In genomic region chr17:50146927-50147640, GRCh38 we compare ENCODE assay signal across 8 cellular contexts. TPM values are rescaled to one million over a fixed set of nuclear protein-coding genes. Genes with fewer than 3 reads are reported as not detected.
DNase-seq lines count a peak whose midpoint lies in the region; ATAC-seq and FAIRE-seq lines count a peak whose summit lies in the region.

No MANE protein-coding gene starts in this region.

- peaks cover 66% of the 10 kb centered on the region for H3K36me3 Mint-ChIP-seq in activated T-helper 2 cell treated with anti-CD3 and anti-CD28 coated beads, Interferon-gamma antibody, Interleukin-2, Interleukin-4, amounts not matched to agents 10 μg/mL and 5 μg/mL and 100 μg/mL, durations not matched to agents 14 hours and 24 hours and 36 hours (ENCODE audit: low read depth)

- H3K9me3 Mint-ChIP-seq in activated T-helper 2 cell treated with anti-CD3 and anti-CD28 coated beads, Interferon-gamma antibody, Interleukin-2, Interleukin-4, amounts not matched to agents 10 μg/mL and 5 μg/mL and 100 μg/mL, durations not matched to agents 14 hours and 24 hours and 36 hours = no peaks in the 10 kb centered on the region

- H3K4me1 ChIP-seq in iPS-15b (ENCODE audit: control insufficient read depth, insufficient read depth, low read length) = peaks cover 5% of the 10 kb centered on the region

- no peaks in the 10 kb centered on the region for H3K27me3 Mint-ChIP-seq in activated T-helper 2 cell treated with anti-CD3 and anti-CD28 coated beads, Interferon-gamma antibody, Interleukin-2, Interleukin-4, amounts not matched to agents 10 μg/mL and 5 μg/mL and 100 μg/mL, durations not matched to agents 14 hours and 24 hours and 36 hours (ENCODE audit: low read depth)

- H3K9ac ChIP-seq in iPS-15b (ENCODE audit: low read depth, low read length) = no peak overlapping the region

- peak overlapping the region; percentile 88 for H3K27ac Mint-ChIP-seq in activated T-helper 2 cell treated with anti-CD3 and anti-CD28 coated beads, Interferon-gamma antibody, Interleukin-2, Interleukin-4, amounts not matched to agents 10 μg/mL and 5 μg/mL and 100 μg/mL, durations not matched to agents 14 hours and 24 hours and 36 hours

- peak overlapping the region; percentile 54 for H3K4me3 ChIP-seq in iPS-15b (ENCODE audit: low read depth, low read length)

- intact Hi-C loops in activated T-helper 2 cell treated with anti-CD3 and anti-CD28 coated beads, Interferon-gamma antibody, Interleukin-2, Interleukin-4, amounts not matched to agents 10 μg/mL and 5 μg/mL and 100 μg/mL, durations not matched to agents 14 hours and 24 hours and 36 hours (cut with micrococcal nuclease) = no loop called here

- peaks cover 18% of the 10 kb centered on the region for H3K36me3 ChIP-seq in iPS-15b (ENCODE audit: control insufficient read depth, insufficient read depth, low read length)

- FAIRE-seq in GM19239 (lab: Jason Lieb, UNC) = peak; percentile 70

- peaks cover 3% of the 10 kb centered on the region for H3K27me3 ChIP-seq in iPS-15b (ENCODE audit: control insufficient read depth, insufficient read depth, low read length)

- no peaks in the 10 kb centered on the region for H3K9me3 ChIP-seq in iPS-15b (ENCODE audit: control insufficient read depth, insufficient read depth, low read length)

- H3K4me1 Mint-ChIP-seq in activated T-helper 2 cell treated with anti-CD3 and anti-CD28 coated beads, Interferon-gamma antibody, Interleukin-2, Interleukin-4, amounts not matched to agents 10 μg/mL and 5 μg/mL and 100 μg/mL, durations not matched to agents 14 hours and 24 hours and 36 hours (ENCODE audit: low read depth) = peaks cover 51% of the 10 kb centered on the region

- DNase-seq in GM19239 (ENCODE audit: insufficient read length, low spot score) (no peak), NCI-H2107 treated with DMSO at 0.1 percent for 48 hours (lab: John Stamatoyannopoulos, UW; ENCODE audit: unreplicated experiment) (no peak), NCI-H2171 (lab: John Stamatoyannopoulos, UW) (no peak)
- no peak for DNase-seq in activated T-helper 2 cell treated with anti-CD3 and anti-CD28 coated beads, Interferon-gamma antibody, Interleukin-2, Interleukin-4, amounts not matched to agents 10 μg/mL and 5 μg/mL and 100 μg/mL, durations not matched to agents 14 hours and 24 hours and 36 hours (ENCODE audit: low spot score)
- peak; percentile 35 for DNase-seq in stimulated activated naive CD8-positive, alpha-beta T cell treated with anti-CD3 and anti-CD28 coated beads, Interleukin-15, Interleukin-2, amounts not matched to agents 100 U/mL and 50 U/mL, for 24 hours
- DNase-seq in central memory CD4-positive, alpha-beta T cell = no peak

- no peak for ATAC-seq in stimulated activated naive CD8-positive, alpha-beta T cell treated with anti-CD3 and anti-CD28 coated beads, Interleukin-15, Interleukin-2, amounts not matched to agents 100 U/mL and 50 U/mL, for 24 hours
- no peak for ATAC-seq in GM19463 (IDR thresholded peaks at IDR 0.05; ENCODE audit: unreplicated experiment)

- peak overlapping the region; percentile 95 for H3K4me3 Mint-ChIP-seq in activated T-helper 2 cell treated with anti-CD3 and anti-CD28 coated beads, Interferon-gamma antibody, Interleukin-2, Interleukin-4, amounts not matched to agents 10 μg/mL and 5 μg/mL and 100 μg/mL, durations not matched to agents 14 hours and 24 hours and 36 hours (ENCODE audit: low read depth)

RNA-seq across cellular contexts. Expression of gene PPP1R9B, which starts 3.4 kb away (rescaled TPM):
- total RNA-seq in activated T-helper 2 cell treated with anti-CD3 and anti-CD28 coated beads, Interferon-gamma antibody, Interleukin-2, Interleukin-4, amounts not matched to agents 10 μg/mL and 5 μg/mL and 100 μg/mL, durations not matched to agents 14 hours and 24 hours and 36 hours = 126 and 130 TPM in 2 replicates

RNA-seq across cellular contexts. Expression of gene SAMD14, which starts 17.1 kb away (rescaled TPM):
- total RNA-seq in activated T-helper 2 cell treated with anti-CD3 and anti-CD28 coated beads, Interferon-gamma antibody, Interleukin-2, Interleukin-4, amounts not matched to agents 10 μg/mL and 5 μg/mL and 100 μg/mL, durations not matched to agents 14 hours and 24 hours and 36 hours = 2.0 and 2.4 TPM in 2 replicates

RNA-seq across cellular contexts. Expression of gene SGCA, which starts 18.7 kb away (rescaled TPM):
- 0.41 and 0.48 TPM in 2 replicates for total RNA-seq in activated T-helper 2 cell treated with anti-CD3 and anti-CD28 coated beads, Interferon-gamma antibody, Interleukin-2, Interleukin-4, amounts not matched to agents 10 μg/mL and 5 μg/mL and 100 μg/mL, durations not matched to agents 14 hours and 24 hours and 36 hours

RNA-seq across cellular contexts. Expression of gene PDK2, which starts 51.9 kb away (rescaled TPM):
- total RNA-seq in activated T-helper 2 cell treated with anti-CD3 and anti-CD28 coated beads, Interferon-gamma antibody, Interleukin-2, Interleukin-4, amounts not matched to agents 10 μg/mL and 5 μg/mL and 100 μg/mL, durations not matched to agents 14 hours and 24 hours and 36 hours = 11.0 and 12.1 TPM in 2 replicates

RNA-seq across cellular contexts. Expression of gene COL1A1, which starts 54.3 kb away (rescaled TPM):
- total RNA-seq in activated T-helper 2 cell treated with anti-CD3 and anti-CD28 coated beads, Interferon-gamma antibody, Interleukin-2, Interleukin-4, amounts not matched to agents 10 μg/mL and 5 μg/mL and 100 μg/mL, durations not matched to agents 14 hours and 24 hours and 36 hours = 13.9 and 15.5 TPM in 2 replicates
